Comparison of ENCODE assay signal across 24 cellular contexts in the genomic region with DNA sequence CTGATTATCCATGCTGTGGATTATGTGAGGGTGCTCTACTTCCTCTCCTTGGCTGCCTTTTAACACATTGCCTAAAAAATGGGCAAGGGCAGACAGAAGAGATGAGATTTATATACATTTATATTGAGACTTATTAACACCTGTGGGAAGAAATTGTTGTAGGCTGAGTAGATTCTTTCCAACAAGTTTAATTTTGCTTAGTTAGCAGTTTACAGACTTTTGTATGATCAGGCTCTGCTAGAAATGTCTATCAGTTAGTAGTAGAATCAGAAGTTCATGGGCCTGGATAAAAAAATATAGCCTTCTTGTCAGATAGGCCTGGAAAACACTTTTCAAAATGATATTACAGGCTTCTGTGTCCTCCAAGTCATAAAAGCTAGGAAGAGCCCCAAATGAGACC.
A peak's percentile ranks its signal among the peaks of the same experiment; 100 is the strongest.
DNase-seq lines count a peak whose midpoint lies in the region; ATAC-seq, FAIRE-seq and TF ChIP-seq lines count a peak whose summit lies in the region.
"Had no signal": no experiment of that assay in that cellular context is flagged by ENCODE, and none has a peak within 500 bp of the region (broad histone marks: within the 10 kb centered on the region; RNA-seq: fewer than 3 reads in every experiment).

No MANE protein-coding gene starts in this region.

- H3K27ac ChIP-seq in HepG2 (ENCODE audit: extremely low read length, insufficient read depth, low read length) (no peak overlapping the region), right lobe of liver (no peak overlapping the region), K562 (ENCODE audit: extremely low read depth, low read depth, low read length) (no peak overlapping the region)
- H3K27ac ChIP-seq: 22Rv1, BLaER1 had no signal

- ATAC-seq in HepG2 (no peak), right lobe of liver (no peak), K562 (no peak)
- ATAC-seq: GM12878 had no signal

- H3K27me3 ChIP-seq in HepG2 (ENCODE audit: control insufficient read depth in 1 of 2, insufficient read depth in 2 of 2, low read length in 2 of 2) (no peaks in the 10 kb centered on the region; a peak in 1 of 5 replicates), right lobe of liver (no peaks in the 10 kb centered on the region), K562 (ENCODE audit: control insufficient read depth in 2 of 2, insufficient read depth in 2 of 2, low read length in 2 of 2) (no peaks in the 10 kb centered on the region)
- H3K27me3 ChIP-seq: BE2C, BLaER1 had no signal

- H3K9me1 ChIP-seq in K562 (ENCODE audit: control insufficient read depth, insufficient read depth, low read length), result no peaks in the 10 kb centered on the region

- no peak for TF ChIP-seq RAD21 in HepG2 (CRISPR knock-in tag; IDR thresholded peaks at IDR 0.05)
- TF ChIP-seq RAD21 in K562 (CRISPR knock-in tag; conservative IDR thresholded peaks at IDR 0.05 in 1 of 2, IDR thresholded peaks at IDR 0.05 in 1 of 2), result no peak

- POLR2A ChIA-PET in HepG2 (lab: Yijun Ruan, JAX), result no interaction called here
- POLR2A ChIA-PET in K562 (lab: Yijun Ruan, JAX), result no interaction called here

- BruUV-seq in HepG2 (replicated peaks; lab: Mats Ljungman, UMichigan) (no TSS peak), K562 (replicated peaks; lab: Mats Ljungman, UMichigan) (no TSS peak)

- H3K9me3 ChIP-seq in HepG2 (ENCODE audit: low read length) (no peaks in the 10 kb centered on the region), right lobe of liver (no peaks in the 10 kb centered on the region), K562 (replicated peaks; ENCODE audit: control insufficient read depth, insufficient read depth, low read depth, low read length) (no peaks in the 10 kb centered on the region)
- H3K9me3 ChIP-seq: BE2C had no signal

- H3K9ac ChIP-seq in HepG2 (ENCODE audit: insufficient read depth, low read depth, low read length) (no peak overlapping the region), K562 (ENCODE audit: insufficient read depth in 1 of 2, low read depth in 2 of 2, low read length in 2 of 2) (no peak overlapping the region)
- H3K9ac ChIP-seq: BLaER1 had no signal

- no peak overlapping the region for H2AFZ ChIP-seq in HepG2 (ENCODE audit: low read length)
- H2AFZ ChIP-seq in K562 (ENCODE audit: low read depth, low read length), result no peak overlapping the region

- no peak for TF ChIP-seq POLR2A in HepG2 (IDR thresholded peaks at IDR 0.05; ENCODE audit: insufficient read depth in 1 of 2, low read depth in 2 of 2, low read length in 2 of 2)
- no peak for TF ChIP-seq POLR2A in right lobe of liver (IDR thresholded peaks at IDR 0.05)
- no peak for TF ChIP-seq POLR2A in K562 (conservative IDR thresholded peaks at IDR 0.05)

- no peak for TF ChIP-seq CTCF in HepG2 (CRISPR knock-in tag; IDR thresholded peaks at IDR 0.05)
- TF ChIP-seq CTCF in right lobe of liver (IDR thresholded peaks at IDR 0.05), result no peak
- TF ChIP-seq CTCF in K562 (IDR thresholded peaks at IDR 0.05 in 2 of 3, conservative IDR thresholded peaks at IDR 0.05 in 1 of 3; ENCODE audit: insufficient read depth in 2 of 3, low read depth in 1 of 3, low read length in 3 of 3), result no peak

- H3K4me3 ChIP-seq in HepG2 (replicated peaks in 1 of 3; ENCODE audit: insufficient read depth in 1 of 3, low read depth in 2 of 3, low read length in 3 of 3), result no peak overlapping the region
- H3K4me3 ChIP-seq in right lobe of liver, result no peak overlapping the region
- H3K4me3 ChIP-seq in K562, result no peak overlapping the region
- H3K4me3 ChIP-seq: BLaER1, GM12878 had no signal

- in situ Hi-C loops in HepG2 (cut with HindIII; ENCODE audit: extremely low pct_ligation_motif_present, low pct_unique_long_range_greater_than_20kb), result no loop called here
- in situ Hi-C loops in K562 (cut with MboI), result no loop called here

- H3K79me2 ChIP-seq in HepG2 (ENCODE audit: insufficient read depth, low read length) (no peaks in the 10 kb centered on the region), K562 (ENCODE audit: control insufficient read depth, insufficient read depth, low read length) (no peaks in the 10 kb centered on the region)

- H3K4me1 ChIP-seq in HepG2 (ENCODE audit: insufficient read depth, low read length) (no peaks in the 10 kb centered on the region), right lobe of liver (no peaks in the 10 kb centered on the region), K562 (replicated peaks in 1 of 2; ENCODE audit: control insufficient read depth in 2 of 2, insufficient read depth in 2 of 2, low read length in 2 of 2) (no peaks in the 10 kb centered on the region)
- H3K4me1 ChIP-seq: BE2C, BLaER1 had no signal

- H3K4me2 ChIP-seq in HepG2 (ENCODE audit: low read depth, low read length), result no peak overlapping the region
- H3K4me2 ChIP-seq in K562 (ENCODE audit: insufficient read depth, low read length), result no peak overlapping the region
- H3K4me2 ChIP-seq: BLaER1 had no signal

- H4K20me1 ChIP-seq in HepG2 (ENCODE audit: insufficient read depth, low read length) (no peaks in the 10 kb centered on the region), K562 (replicated peaks; ENCODE audit: control insufficient read depth, insufficient read depth, low read length) (no peaks in the 10 kb centered on the region)
- H4K20me1 ChIP-seq: BLaER1 had no signal

- no peak for FAIRE-seq in HepG2 (lab: Jason Lieb, UNC)
- FAIRE-seq in K562 (lab: Jason Lieb, UNC), result no peak
- FAIRE-seq: GM12878, GM12892, GM18507 had no signal

- no peak for DNase-seq in HepG2 (ENCODE audit: low spot score)
- no peak for DNase-seq in right lobe of liver
- DNase-seq in K562 (ENCODE audit: extremely low read depth in 1 of 4, low spot score in 3 of 4), result no peak
- no peak for DNase-seq in NK-92 treated with Interleukin-12 subunit alpha and Interleukin-12 subunit beta, amount 100 ng/mL, for 24 hours (lab: John Stamatoyannopoulos, UW)
- no peak for DNase-seq in NK-92 (lab: John Stamatoyannopoulos, UW; ENCODE audit: unreplicated experiment)
- DNase-seq: ACHN; BE2C; C1 segment of cervical spinal cord; CD4-positive, alpha-beta memory T cell; CD4-positive, CD25-positive, alpha-beta regulatory T cell; CD8-positive, alpha-beta memory T cell; COR-L47; DMS 273 treated with DMSO at 0.1 percent for 48 hours; DMS153; DMS53; DMS79; DND-41; EL; GDM1 had no signal

- H3K36me3 ChIP-seq in HepG2 (replicated peaks in 1 of 2; ENCODE audit: control insufficient read depth in 1 of 2, insufficient read depth in 2 of 2, low read length in 2 of 2), result no peaks in the 10 kb centered on the region
- no peaks in the 10 kb centered on the region for H3K36me3 ChIP-seq in right lobe of liver
- no peaks in the 10 kb centered on the region for H3K36me3 ChIP-seq in K562 (ENCODE audit: control insufficient read depth, insufficient read depth, low read length)
- H3K36me3 ChIP-seq: BE2C, BLaER1 had no signal

- TF ChIP-seq EP300 in HepG2 (IDR thresholded peaks at IDR 0.05; ENCODE audit: low read depth in 2 of 2, low read length in 2 of 2), result no peak
- no peak for TF ChIP-seq EP300 in HepG2 (CRISPR knock-in tag; IDR thresholded peaks at IDR 0.05; ENCODE audit: borderline replicate concordance)
- TF ChIP-seq EP300 in K562 (IDR thresholded peaks at IDR 0.05; ENCODE audit: low read length), result no peak

- intact Hi-C loops in HepG2 (cut with micrococcal nuclease; ENCODE audit: unreplicated experiment), result no loop called here
- intact Hi-C loops in right lobe of liver (cut with DNase I), result no loop called here
- intact Hi-C loops in K562 (cut with micrococcal nuclease), result no loop called here

- CTCF ChIA-PET in HepG2 (lab: Yijun Ruan, JAX; ENCODE audit: low intra/inter-chr PET ratio, low total read pairs) (no interaction called here), K562 (lab: Yijun Ruan, JAX; ENCODE audit: low intra/inter-chr PET ratio) (interaction anchor here (0.7 kb wide), 1 partner anchor 68 kb away, joined by 3 read pairs; no protein-coding TSS in a partner anchor)

TF ChIP-seq in HepG2, 621 proteins besides CTCF, POLR2A, EP300 and RAD21:
- peak; percentile 91 to 95 for TF ChIP-seq MAFK (conservative IDR thresholded peaks at IDR 0.05 in 1 of 2, IDR thresholded peaks at IDR 0.05 in 1 of 2; ENCODE audit: low read length in 2 of 2)
- TF ChIP-seq STAG1 (CRISPR knock-in tag; IDR thresholded peaks at IDR 0.05), result no peak
- TF ChIP-seq MAFF (IDR thresholded peaks at IDR 0.05; ENCODE audit: low read depth, low read length), result peak; percentile 89
TF ChIP-seq in HepG2: peak in this region for 2.

TF ChIP-seq in K562, 482 proteins besides CTCF, POLR2A, EP300 and RAD21:
- TF ChIP-seq MAFF (IDR thresholded peaks at IDR 0.05; ENCODE audit: low read length), result peak; percentile 89
- TF ChIP-seq C11orf30 (IDR thresholded peaks at IDR 0.05; ENCODE audit: low read depth), result peak; percentile 78
- peak; percentile 88 for TF ChIP-seq ZNF316 (IDR thresholded peaks at IDR 0.05)
- peak; percentile 80 for TF ChIP-seq MAFG (tag; conservative IDR thresholded peaks at IDR 0.05)
- peak; percentile 87 for TF ChIP-seq MAFK (IDR thresholded peaks at IDR 0.05; ENCODE audit: low read length)
- TF ChIP-seq MCM5 (IDR thresholded peaks at IDR 0.05; ENCODE audit: low read depth), result no peak
- no peak for TF ChIP-seq MAZ (CRISPR knock-in tag; conservative IDR thresholded peaks at IDR 0.05 in 1 of 2, IDR thresholded peaks at IDR 0.05 in 1 of 2)

Comparison
In these comparisons a context has a peak if more than half of its experiments do, and no peak if none do; other contexts are left out.
1. Of the 241 proteins assayed by ChIP-seq in both HepG2 and K562: peak only in HepG2: none; only in K562: MAFG; in both: MAFF and MAFK; in neither: 238.